In the genomic region with DNA sequence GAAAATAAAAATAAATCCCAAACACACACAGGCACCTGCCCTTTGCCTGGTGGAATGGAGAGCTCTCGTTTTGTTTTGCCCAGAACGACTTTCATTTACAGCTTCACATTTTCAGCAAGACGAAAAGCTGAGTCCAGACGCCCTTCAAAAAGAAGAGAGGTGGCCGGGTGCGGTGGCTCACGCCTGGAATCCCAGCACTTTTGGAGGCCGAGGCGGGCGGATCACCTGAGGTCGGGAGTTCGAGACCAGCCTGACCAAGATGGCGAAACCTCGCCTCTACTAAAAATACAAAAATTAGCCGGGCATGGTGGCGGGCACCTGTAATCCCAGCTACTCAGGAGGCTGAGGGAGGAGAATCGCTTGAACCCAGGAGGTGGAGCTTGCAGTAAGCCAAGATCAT, we compare ENCODE assay signal across 5 cellular contexts.
DNase-seq lines count a peak whose midpoint lies in the region; FAIRE-seq and TF ChIP-seq lines count a peak whose summit lies in the region.
"Not testable (repeated sequence)": the region's sequence is repeated elsewhere in the genome, so short reads cannot be mapped to it uniquely, and the experiment has no call there.

No MANE protein-coding gene starts in this region.

- H3K4me3 Mint-ChIP-seq in CD14-positive monocyte = not testable (repeated sequence)

- TF ChIP-seq POLR2A in endothelial cell of umbilical vein (IDR thresholded peaks at IDR 0.05; ENCODE audit: low read depth, low read length); spleen (IDR thresholded peaks at IDR 0.05): not testable (repeated sequence)

- H3K27ac ChIP-seq in endothelial cell of umbilical vein (ENCODE audit: insufficient read depth, low read depth, low read length) (peak overlapping the region; percentile 61), neutrophil (peak overlapping the region; percentile 97), spleen (peak overlapping the region in 2 of 8 donors; percentile 39 to 41)
- not testable (repeated sequence) for H3K27ac ChIP-seq in kidney (ENCODE audit: low read depth in 2 of 2, low read length in 2 of 2)

- H2AFZ ChIP-seq in endothelial cell of umbilical vein (ENCODE audit: low read depth, low read length) = not testable (repeated sequence)

- H3K36me3 Mint-ChIP-seq in CD14-positive monocyte = not testable (repeated sequence)

- H3K36me3 ChIP-seq in endothelial cell of umbilical vein (ENCODE audit: control insufficient read depth in 2 of 2, extremely low read depth in 1 of 2, insufficient read depth in 2 of 2, low read length in 2 of 2); kidney (ENCODE audit: control insufficient read depth in 1 of 2, insufficient read depth in 2 of 2, low read length in 2 of 2); neutrophil; spleen: not testable (repeated sequence)

- intact Hi-C loops in CD14-positive monocyte (cut with micrococcal nuclease) = loop anchor here (2.0 to 10.0 kb wide), 5 partner anchors 102 to 424 kb away; no protein-coding TSS in a partner anchor
- intact Hi-C loops in endothelial cell of umbilical vein (cut with micrococcal nuclease) = not testable (repeated sequence)
- intact Hi-C loops in kidney (cut with DNase I) = loop anchor here (10.0 kb wide), 1 partner anchor 422 kb away; a partner anchor contains a TSS
- intact Hi-C loops in spleen (cut with DNase I; ENCODE audit: low total_unique reads) = loop anchor here (5.0 to 10.0 kb wide), 2 partner anchors 102 to 425 kb away; no protein-coding TSS in a partner anchor

- not testable (repeated sequence) for H3K4me2 ChIP-seq in endothelial cell of umbilical vein (ENCODE audit: insufficient read depth, low read length)

- H3K27me3 ChIP-seq in endothelial cell of umbilical vein (ENCODE audit: control insufficient read depth in 2 of 2, insufficient read depth in 2 of 2, low read length in 2 of 2); neutrophil; spleen (replicated peaks in 1 of 7): not testable (repeated sequence)

- H3K27ac Mint-ChIP-seq in CD14-positive monocyte = peak overlapping the region in 5 of 7 donors; percentile 57 to 78 (median 70)

- H3K4me3 ChIP-seq in endothelial cell of umbilical vein (replicated peaks in 1 of 3; ENCODE audit: insufficient read depth in 1 of 3, low read depth in 1 of 3, low read length in 3 of 3); kidney (ENCODE audit: low read length in 2 of 2); spleen: not testable (repeated sequence)
- H3K4me3 ChIP-seq in neutrophil (ENCODE audit: low read depth in 1 of 2, low read length in 1 of 2) = peak overlapping the region in 1 of 2 experiments; percentile 51

- not testable (repeated sequence) for DNase-seq in CD14-positive monocyte (ENCODE audit: low spot score); endothelial cell of umbilical vein (ENCODE audit: low read depth, low spot score)
- DNase-seq in kidney (peak; percentile 43), spleen (peak; percentile 69)

- WGBS in spleen, 5 donors = 82 to 91% (median 87%) methylated on average over 17 of the region's 17 CpGs

- not testable (repeated sequence) for H3K9me1 ChIP-seq in endothelial cell of umbilical vein (replicated peaks; ENCODE audit: control insufficient read depth, extremely low read depth, insufficient read depth, low read length)

- BruUV-seq in endothelial cell of umbilical vein (replicated peaks; lab: Mats Ljungman, UMichigan) = not testable (repeated sequence)

- CTCF ChIA-PET in endothelial cell of umbilical vein (lab: Charles Lee) = interaction anchor here (0.6 to 5.5 kb wide), 36 partner anchors 7 to 435 kb away, joined by 3 to 66 read pairs (median 4); a partner anchor contains a TSS

- H3K27me3 Mint-ChIP-seq in CD14-positive monocyte (ENCODE audit: low read depth in 3 of 3) = not testable (repeated sequence)

- not testable (repeated sequence) for TF ChIP-seq CTCF in CD14-positive monocyte (IDR thresholded peaks at IDR 0.05); endothelial cell of umbilical vein (IDR thresholded peaks at IDR 0.05; ENCODE audit: extremely low read depth in 1 of 2, insufficient read depth in 1 of 2, low read depth in 1 of 2, low read length in 2 of 2); kidney (IDR thresholded peaks at IDR 0.05; ENCODE audit: borderline replicate concordance, extremely low read depth, insufficient read depth); neutrophil (IDR thresholded peaks at IDR 0.05); spleen (IDR thresholded peaks at IDR 0.05 in 8 of 11, conservative IDR thresholded peaks at IDR 0.05 in 3 of 11)

- peaks cover 42% of the 10 kb centered on the region for H3K4me1 ChIP-seq in endothelial cell of umbilical vein (ENCODE audit: control insufficient read depth, extremely low read depth, insufficient read depth, low read length)
- H3K4me1 ChIP-seq in kidney (ENCODE audit: control insufficient read depth in 1 of 2, insufficient read depth in 1 of 2, low read depth in 1 of 2, low read length in 2 of 2) = peaks cover 4 to 16% of the 10 kb centered on the region in 2 donors
- H3K4me1 ChIP-seq in neutrophil (ENCODE audit: control insufficient read depth in 1 of 2, insufficient read depth in 1 of 2, low read depth in 1 of 2, low read length in 1 of 2) = peaks cover 69 to 70% of the 10 kb centered on the region in 2 experiments
- peaks cover 3 to 54% (median 24%) of the 10 kb centered on the region in 6 donors for H3K4me1 ChIP-seq in spleen

- not testable (repeated sequence) for H3K9me3 ChIP-seq in endothelial cell of umbilical vein (replicated peaks; ENCODE audit: control insufficient read depth, insufficient read depth, low read length); kidney (ENCODE audit: control insufficient read depth in 1 of 2, low read length in 2 of 2); neutrophil; spleen

- H3K9ac ChIP-seq in endothelial cell of umbilical vein (replicated peaks; ENCODE audit: extremely low read depth, insufficient read depth, low read length); kidney (ENCODE audit: low read length in 2 of 2): not testable (repeated sequence)

- dilution Hi-C loops in endothelial cell of umbilical vein (cut with MboI; ENCODE audit: extremely low pct_ligation_motif_present, low sequenced_read_pairs) = loop anchor here (25.0 kb wide), 1 partner anchor 420 kb away; a partner anchor contains a TSS

- POLR2A ChIA-PET in endothelial cell of umbilical vein (lab: Charles Lee) = interaction anchor here (1.3 kb wide), 1 partner anchor 415 kb away, joined by 5 read pairs; no protein-coding TSS in a partner anchor

- H3K9me3 Mint-ChIP-seq in CD14-positive monocyte = not testable (repeated sequence)

- H4K20me1 ChIP-seq in endothelial cell of umbilical vein (replicated peaks; ENCODE audit: control insufficient read depth, extremely low read depth, insufficient read depth, low read length) = not testable (repeated sequence)

- H3K4me1 Mint-ChIP-seq in CD14-positive monocyte = peaks cover 55% of the 10 kb centered on the region

- H3K79me2 ChIP-seq in endothelial cell of umbilical vein (ENCODE audit: control insufficient read depth, insufficient read depth, low read length) = not testable (repeated sequence)

- not testable (repeated sequence) for FAIRE-seq in endothelial cell of umbilical vein (lab: Jason Lieb, UNC); kidney (lab: Jason Lieb, UNC)
